Comparison of ENCODE assay signal across 3 cellular contexts in the genomic region with DNA sequence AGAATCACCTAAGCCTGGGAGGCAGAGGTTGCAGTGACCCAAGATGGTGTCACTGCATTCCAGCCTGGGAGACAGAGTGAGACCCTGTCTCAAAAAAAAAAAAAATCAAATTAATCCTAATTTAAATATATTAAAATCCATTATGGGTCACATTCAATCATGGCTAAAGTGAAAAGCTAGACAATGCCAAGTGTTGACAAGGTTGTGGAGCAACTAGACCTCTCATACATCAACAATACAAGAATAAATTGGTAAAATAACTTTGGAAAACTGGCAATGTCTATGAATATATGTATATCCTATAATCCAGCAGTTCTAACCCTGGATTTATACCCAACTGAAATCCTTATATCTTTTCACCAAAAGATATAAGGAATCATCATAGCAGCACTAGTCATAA.
TF ChIP-seq lines count a peak whose summit lies in the region.

No MANE protein-coding gene starts in this region.

TF ChIP-seq in HepG2, 621 proteins besides CTCF, POLR2A, EP300 and RAD21:
- TF ChIP-seq ZNF7 (CRISPR knock-in tag; IDR thresholded peaks at IDR 0.05): peak; percentile 97
- TF ChIP-seq, protein P1, sequence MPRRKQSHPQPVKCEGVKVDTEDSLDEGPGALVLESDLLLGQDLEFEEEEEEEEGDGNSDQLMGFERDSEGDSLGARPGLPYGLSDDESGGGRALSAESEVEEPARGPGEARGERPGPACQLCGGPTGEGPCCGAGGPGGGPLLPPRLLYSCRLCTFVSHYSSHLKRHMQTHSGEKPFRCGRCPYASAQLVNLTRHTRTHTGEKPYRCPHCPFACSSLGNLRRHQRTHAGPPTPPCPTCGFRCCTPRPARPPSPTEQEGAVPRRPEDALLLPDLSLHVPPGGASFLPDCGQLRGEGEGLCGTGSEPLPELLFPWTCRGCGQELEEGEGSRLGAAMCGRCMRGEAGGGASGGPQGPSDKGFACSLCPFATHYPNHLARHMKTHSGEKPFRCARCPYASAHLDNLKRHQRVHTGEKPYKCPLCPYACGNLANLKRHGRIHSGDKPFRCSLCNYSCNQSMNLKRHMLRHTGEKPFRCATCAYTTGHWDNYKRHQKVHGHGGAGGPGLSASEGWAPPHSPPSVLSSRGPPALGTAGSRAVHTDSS (CRISPR knock-in tag; conservative IDR thresholded peaks at IDR 0.05): no peak

TF ChIP-seq in A549, 52 proteins besides CTCF, POLR2A, EP300 and RAD21:
- TF ChIP-seq MYC (IDR thresholded peaks at IDR 0.05; ENCODE audit: borderline replicate concordance, low read length): no peak
- TF ChIP-seq ZFP36 (IDR thresholded peaks at IDR 0.05; ENCODE audit: borderline replicate concordance, partially characterized antibody): peak; percentile 77

TF ChIP-seq in K562, 482 proteins besides CTCF, POLR2A, EP300 and RAD21:
- TF ChIP-seq TBL1XR1 (IDR thresholded peaks at IDR 0.05; ENCODE audit: low read length in 2 of 2) (no peak), MYNN (IDR thresholded peaks at IDR 0.05) (no peak), MYNN (CRISPR knock-in tag; IDR thresholded peaks at IDR 0.05) (no peak), RBM25 (IDR thresholded peaks at IDR 0.05; ENCODE audit: low read depth, low read length, severe bottlenecking) (peak; percentile 90), ZFP36 (IDR thresholded peaks at IDR 0.05; ENCODE audit: low read depth, low read length, partially characterized antibody) (peak; percentile 76), CBX3 (IDR thresholded peaks at IDR 0.05; ENCODE audit: borderline replicate concordance in 1 of 2, low read length in 2 of 2) (0 out of 3 replicates have a peak, but pooled peaks of 1 of the 2 experiments have one; percentile 18), NR4A1 (CRISPR knock-in tag; IDR thresholded peaks at IDR 0.05) (no peak), NR4A1 (tag; IDR thresholded peaks at IDR 0.05) (no peak), BCOR (IDR thresholded peaks at IDR 0.05) (0 out of 2 replicates have a peak, but pooled peaks have one; percentile 25), MEF2D (tag; conservative IDR thresholded peaks at IDR 0.05; ENCODE audit: low read depth) (no peak), RBM34 (IDR thresholded peaks at IDR 0.05; ENCODE audit: borderline replicate concordance, insufficient read depth, low read length) (no peak), ZNF3 (CRISPR knock-in tag; IDR thresholded peaks at IDR 0.05) (no peak), ETV5 (CRISPR knock-in tag; IDR thresholded peaks at IDR 0.05; ENCODE audit: low read depth) (no peak), TRIM28 (IDR thresholded peaks at IDR 0.05) (0 out of 2 replicates have a peak, but pooled peaks have one; percentile 28)
- TF ChIP-seq, protein P2, sequence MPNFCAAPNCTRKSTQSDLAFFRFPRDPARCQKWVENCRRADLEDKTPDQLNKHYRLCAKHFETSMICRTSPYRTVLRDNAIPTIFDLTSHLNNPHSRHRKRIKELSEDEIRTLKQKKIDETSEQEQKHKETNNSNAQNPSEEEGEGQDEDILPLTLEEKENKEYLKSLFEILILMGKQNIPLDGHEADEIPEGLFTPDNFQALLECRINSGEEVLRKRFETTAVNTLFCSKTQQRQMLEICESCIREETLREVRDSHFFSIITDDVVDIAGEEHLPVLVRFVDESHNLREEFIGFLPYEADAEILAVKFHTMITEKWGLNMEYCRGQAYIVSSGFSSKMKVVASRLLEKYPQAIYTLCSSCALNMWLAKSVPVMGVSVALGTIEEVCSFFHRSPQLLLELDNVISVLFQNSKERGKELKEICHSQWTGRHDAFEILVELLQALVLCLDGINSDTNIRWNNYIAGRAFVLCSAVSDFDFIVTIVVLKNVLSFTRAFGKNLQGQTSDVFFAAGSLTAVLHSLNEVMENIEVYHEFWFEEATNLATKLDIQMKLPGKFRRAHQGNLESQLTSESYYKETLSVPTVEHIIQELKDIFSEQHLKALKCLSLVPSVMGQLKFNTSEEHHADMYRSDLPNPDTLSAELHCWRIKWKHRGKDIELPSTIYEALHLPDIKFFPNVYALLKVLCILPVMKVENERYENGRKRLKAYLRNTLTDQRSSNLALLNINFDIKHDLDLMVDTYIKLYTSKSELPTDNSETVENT (CRISPR knock-in tag; IDR thresholded peaks at IDR 0.05): no peak
- TF ChIP-seq, protein P3, sequence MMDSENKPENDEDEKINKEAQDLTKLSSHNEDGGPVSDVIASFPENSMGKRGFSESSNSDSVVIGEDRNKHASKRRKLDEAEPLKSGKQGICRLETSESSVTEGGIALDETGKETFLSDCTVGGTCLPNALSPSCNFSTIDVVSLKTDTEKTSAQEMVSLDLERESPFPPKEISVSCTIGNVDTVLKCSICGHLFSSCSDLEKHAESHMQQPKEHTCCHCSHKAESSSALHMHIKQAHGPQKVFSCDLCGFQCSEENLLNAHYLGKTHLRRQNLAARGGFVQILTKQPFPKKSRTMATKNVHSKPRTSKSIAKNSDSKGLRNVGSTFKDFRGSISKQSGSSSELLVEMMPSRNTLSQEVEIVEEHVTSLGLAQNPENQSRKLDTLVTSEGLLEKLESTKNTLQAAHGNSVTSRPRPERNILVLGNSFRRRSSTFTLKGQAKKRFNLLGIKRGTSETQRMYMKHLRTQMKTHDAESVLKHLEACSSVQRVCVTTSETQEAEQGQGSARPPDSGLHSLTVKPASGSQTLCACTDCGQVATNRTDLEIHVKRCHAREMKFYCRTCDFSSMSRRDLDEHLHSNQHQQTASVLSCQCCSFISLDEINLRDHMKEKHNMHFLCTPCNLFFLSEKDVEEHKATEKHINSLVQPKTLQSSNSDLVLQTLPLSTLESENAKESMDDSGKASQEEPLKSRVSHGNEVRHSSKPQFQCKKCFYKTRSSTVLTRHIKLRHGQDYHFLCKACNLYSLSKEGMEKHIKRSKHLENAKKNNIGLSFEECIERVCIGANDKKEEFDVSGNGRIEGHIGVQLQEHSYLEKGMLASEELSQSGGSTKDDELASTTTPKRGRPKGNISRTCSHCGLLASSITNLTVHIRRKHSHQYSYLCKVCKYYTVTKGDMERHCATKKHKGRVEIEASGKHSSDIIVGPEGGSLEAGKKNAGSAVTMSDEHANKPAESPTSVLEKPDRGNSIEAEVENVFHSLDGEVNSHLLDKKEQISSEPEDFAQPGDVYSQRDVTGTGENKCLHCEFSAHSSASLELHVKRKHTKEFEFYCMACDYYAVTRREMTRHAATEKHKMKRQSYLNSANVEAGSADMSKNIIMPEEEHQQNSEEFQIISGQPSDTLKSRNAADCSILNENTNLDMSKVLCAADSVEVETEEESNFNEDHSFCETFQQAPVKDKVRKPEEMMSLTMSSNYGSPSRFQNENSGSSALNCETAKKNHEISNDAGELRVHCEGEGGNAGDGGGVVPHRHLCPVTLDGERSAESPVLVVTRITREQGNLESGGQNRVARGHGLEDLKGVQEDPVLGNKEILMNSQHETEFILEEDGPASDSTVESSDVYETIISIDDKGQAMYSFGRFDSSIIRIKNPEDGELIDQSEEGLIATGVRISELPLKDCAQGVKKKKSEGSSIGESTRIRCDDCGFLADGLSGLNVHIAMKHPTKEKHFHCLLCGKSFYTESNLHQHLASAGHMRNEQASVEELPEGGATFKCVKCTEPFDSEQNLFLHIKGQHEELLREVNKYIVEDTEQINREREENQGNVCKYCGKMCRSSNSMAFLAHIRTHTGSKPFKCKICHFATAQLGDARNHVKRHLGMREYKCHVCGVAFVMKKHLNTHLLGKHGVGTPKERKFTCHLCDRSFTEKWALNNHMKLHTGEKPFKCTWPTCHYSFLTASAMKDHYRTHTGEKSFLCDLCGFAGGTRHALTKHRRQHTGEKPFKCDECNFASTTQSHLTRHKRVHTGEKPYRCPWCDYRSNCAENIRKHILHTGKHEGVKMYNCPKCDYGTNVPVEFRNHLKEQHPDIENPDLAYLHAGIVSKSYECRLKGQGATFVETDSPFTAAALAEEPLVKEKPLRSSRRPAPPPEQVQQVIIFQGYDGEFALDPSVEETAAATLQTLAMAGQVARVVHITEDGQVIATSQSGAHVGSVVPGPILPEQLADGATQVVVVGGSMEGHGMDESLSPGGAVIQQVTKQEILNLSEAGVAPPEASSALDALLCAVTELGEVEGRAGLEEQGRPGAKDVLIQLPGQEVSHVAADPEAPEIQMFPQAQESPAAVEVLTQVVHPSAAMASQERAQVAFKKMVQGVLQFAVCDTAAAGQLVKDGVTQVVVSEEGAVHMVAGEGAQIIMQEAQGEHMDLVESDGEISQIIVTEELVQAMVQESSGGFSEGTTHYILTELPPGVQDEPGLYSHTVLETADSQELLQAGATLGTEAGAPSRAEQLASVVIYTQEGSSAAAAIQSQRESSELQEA (IDR thresholded peaks at IDR 0.05; ENCODE audit: low read depth): 0 out of 2 replicates have a peak, but pooled peaks have one; percentile 42
- TF ChIP-seq, protein P4, sequence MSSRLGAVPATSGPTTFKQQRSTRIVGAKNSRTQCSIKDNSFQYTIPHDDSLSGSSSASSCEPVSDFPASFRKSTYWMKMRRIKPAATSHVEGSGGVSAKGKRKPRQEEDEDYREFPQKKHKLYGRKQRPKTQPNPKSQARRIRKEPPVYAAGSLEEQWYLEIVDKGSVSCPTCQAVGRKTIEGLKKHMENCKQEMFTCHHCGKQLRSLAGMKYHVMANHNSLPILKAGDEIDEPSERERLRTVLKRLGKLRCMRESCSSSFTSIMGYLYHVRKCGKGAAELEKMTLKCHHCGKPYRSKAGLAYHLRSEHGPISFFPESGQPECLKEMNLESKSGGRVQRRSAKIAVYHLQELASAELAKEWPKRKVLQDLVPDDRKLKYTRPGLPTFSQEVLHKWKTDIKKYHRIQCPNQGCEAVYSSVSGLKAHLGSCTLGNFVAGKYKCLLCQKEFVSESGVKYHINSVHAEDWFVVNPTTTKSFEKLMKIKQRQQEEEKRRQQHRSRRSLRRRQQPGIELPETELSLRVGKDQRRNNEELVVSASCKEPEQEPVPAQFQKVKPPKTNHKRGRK (tag; IDR thresholded peaks at IDR 0.05): no peak
- TF ChIP-seq, protein P5, sequence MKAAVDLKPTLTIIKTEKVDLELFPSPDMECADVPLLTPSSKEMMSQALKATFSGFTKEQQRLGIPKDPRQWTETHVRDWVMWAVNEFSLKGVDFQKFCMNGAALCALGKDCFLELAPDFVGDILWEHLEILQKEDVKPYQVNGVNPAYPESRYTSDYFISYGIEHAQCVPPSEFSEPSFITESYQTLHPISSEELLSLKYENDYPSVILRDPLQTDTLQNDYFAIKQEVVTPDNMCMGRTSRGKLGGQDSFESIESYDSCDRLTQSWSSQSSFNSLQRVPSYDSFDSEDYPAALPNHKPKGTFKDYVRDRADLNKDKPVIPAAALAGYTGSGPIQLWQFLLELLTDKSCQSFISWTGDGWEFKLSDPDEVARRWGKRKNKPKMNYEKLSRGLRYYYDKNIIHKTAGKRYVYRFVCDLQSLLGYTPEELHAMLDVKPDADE (conservative IDR thresholded peaks at IDR 0.05; ENCODE audit: control insufficient read depth, low read depth, low read length): no peak
- TF ChIP-seq, protein P6, sequence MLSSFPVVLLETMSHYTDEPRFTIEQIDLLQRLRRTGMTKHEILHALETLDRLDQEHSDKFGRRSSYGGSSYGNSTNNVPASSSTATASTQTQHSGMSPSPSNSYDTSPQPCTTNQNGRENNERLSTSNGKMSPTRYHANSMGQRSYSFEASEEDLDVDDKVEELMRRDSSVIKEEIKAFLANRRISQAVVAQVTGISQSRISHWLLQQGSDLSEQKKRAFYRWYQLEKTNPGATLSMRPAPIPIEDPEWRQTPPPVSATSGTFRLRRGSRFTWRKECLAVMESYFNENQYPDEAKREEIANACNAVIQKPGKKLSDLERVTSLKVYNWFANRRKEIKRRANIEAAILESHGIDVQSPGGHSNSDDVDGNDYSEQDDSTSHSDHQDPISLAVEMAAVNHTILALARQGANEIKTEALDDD (IDR thresholded peaks at IDR 0.05): no peak
- TF ChIP-seq, protein P7, sequence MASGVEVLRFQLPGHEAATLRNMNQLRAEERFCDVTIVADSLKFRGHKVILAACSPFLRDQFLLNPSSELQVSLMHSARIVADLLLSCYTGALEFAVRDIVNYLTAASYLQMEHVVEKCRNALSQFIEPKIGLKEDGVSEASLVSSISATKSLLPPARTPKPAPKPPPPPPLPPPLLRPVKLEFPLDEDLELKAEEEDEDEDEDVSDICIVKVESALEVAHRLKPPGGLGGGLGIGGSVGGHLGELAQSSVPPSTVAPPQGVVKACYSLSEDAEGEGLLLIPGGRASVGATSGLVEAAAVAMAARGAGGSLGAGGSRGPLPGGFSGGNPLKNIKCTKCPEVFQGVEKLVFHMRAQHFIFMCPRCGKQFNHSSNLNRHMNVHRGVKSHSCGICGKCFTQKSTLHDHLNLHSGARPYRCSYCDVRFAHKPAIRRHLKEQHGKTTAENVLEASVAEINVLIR (CRISPR knock-in tag; IDR thresholded peaks at IDR 0.05): no peak
- TF ChIP-seq, protein P8, sequence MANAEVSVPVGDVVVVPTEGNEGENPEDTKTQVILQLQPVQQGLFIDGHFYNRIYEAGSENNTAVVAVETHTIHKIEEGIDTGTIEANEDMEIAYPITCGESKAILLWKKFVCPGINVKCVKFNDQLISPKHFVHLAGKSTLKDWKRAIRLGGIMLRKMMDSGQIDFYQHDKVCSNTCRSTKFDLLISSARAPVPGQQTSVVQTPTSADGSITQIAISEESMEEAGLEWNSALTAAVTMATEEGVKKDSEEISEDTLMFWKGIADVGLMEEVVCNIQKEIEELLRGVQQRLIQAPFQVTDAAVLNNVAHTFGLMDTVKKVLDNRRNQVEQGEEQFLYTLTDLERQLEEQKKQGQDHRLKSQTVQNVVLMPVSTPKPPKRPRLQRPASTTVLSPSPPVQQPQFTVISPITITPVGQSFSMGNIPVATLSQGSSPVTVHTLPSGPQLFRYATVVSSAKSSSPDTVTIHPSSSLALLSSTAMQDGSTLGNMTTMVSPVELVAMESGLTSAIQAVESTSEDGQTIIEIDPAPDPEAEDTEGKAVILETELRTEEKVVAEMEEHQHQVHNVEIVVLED (CRISPR knock-in tag; IDR thresholded peaks at IDR 0.05): no peak
